Comparison of ENCODE assay signal across 13 cellular contexts in the genomic region with DNA sequence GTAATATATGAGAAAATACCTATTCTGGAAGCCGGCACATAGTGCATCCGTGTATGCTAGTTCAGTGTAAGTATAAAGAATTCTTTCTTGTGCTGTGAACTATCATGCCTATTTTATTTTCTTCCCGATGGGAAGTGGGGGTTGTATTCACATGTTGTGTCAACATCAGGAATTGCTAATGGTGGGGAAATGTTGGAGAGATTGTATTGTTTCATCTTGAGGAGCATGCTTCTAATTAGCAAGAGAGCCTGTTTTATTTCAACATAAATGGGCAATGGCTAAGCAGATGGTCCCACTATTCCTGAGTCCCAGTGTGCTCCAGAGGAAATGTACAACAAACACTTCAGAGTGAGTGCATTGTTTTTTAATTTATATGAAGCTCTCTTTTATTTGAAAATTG.
A peak's percentile ranks its signal among the peaks of the same experiment; 100 is the strongest.
DNase-seq lines count a peak whose midpoint lies in the region; ATAC-seq and TF ChIP-seq lines count a peak whose summit lies in the region.
"Had no signal": no experiment of that assay in that cellular context is flagged by ENCODE, and none has a peak within 500 bp of the region (broad histone marks: within the 10 kb centered on the region; RNA-seq: fewer than 3 reads in every experiment).

No MANE protein-coding gene starts in this region.

- peak; percentile 46 for DNase-seq in AG20443 (ENCODE audit: low spot score)
- DNase-seq in GM23248, result peak; percentile 53
- peak; percentile 65 for DNase-seq in fibroblast of villous mesenchyme (ENCODE audit: low read depth)
- no peak for DNase-seq in T-helper 1 cell
- no peak for DNase-seq in stimulated activated CD4-positive, alpha-beta T cell treated with anti-CD3 and anti-CD28 coated beads, Interleukin-15, amount 100 ng/mL, for 24 hours
- DNase-seq in glutamatergic neuron, result no peak
- DNase-seq: ACHN, HFFc6, NCI-H1694, NCI-H510A, SHP77 had no signal

- no peaks in the 10 kb centered on the region for H4K20me1 ChIP-seq in GM23248 (ENCODE audit: insufficient read depth)

- H3F3A ChIP-seq in GM23248 (ENCODE audit: insufficient read depth), result peaks cover 52% of the 10 kb centered on the region

- no peaks in the 10 kb centered on the region for H3K27me3 ChIP-seq in GM23248 (replicated peaks; ENCODE audit: insufficient read depth)

- H3K4me3 Mint-ChIP-seq in glutamatergic neuron (ENCODE audit: unreplicated experiment), result no peak overlapping the region
- H3K4me3 Mint-ChIP-seq: HFFc6 had no signal

- 11 to 20% methylated on average over 3 of the region's 3 CpGs for WGBS in GM23248 (ENCODE audit: low coverage in 1 of 2, low lambda C conversion rate in 2 of 2, missing lambda C conversion rate in 2 of 2), 2 experiments

- no peak overlapping the region for H3K4me3 ChIP-seq in GM23248
- no peak overlapping the region for H3K4me3 ChIP-seq in fibroblast of villous mesenchyme (ENCODE audit: low read depth, low read length)

- H3K4me1 Mint-ChIP-seq in glutamatergic neuron (ENCODE audit: low read depth, unreplicated experiment), result no peaks in the 10 kb centered on the region

- peaks cover 55% of the 10 kb centered on the region for H3K4me1 ChIP-seq in GM23248 (ENCODE audit: insufficient read depth)

- H3K9me3 ChIP-seq in GM23248 (ENCODE audit: low read depth), result no peaks in the 10 kb centered on the region

- H3K27me3 Mint-ChIP-seq in glutamatergic neuron (ENCODE audit: unreplicated experiment), result peaks cover 2% of the 10 kb centered on the region

- in situ Hi-C loops in GM23248 (cut with MboI), result loop anchor here (25.0 kb wide), 1 partner anchor 382 kb away; no protein-coding TSS in a partner anchor

- no peak overlapping the region for H3K27ac ChIP-seq in GM23248

- peak; percentile 76 for ATAC-seq in SK-N-SH treated with all-trans-retinoic acid at 6 μM for 48 hours
- ATAC-seq in GM18868 (IDR thresholded peaks at IDR 0.05; ENCODE audit: unreplicated experiment), result no peak

- no peak overlapping the region for H2AFZ ChIP-seq in GM23248

- no peaks in the 10 kb centered on the region for H3K79me2 ChIP-seq in GM23248 (ENCODE audit: insufficient read depth)

- no peaks in the 10 kb centered on the region for H3K36me3 Mint-ChIP-seq in glutamatergic neuron (ENCODE audit: unreplicated experiment)

- H3K9me2 ChIP-seq in GM23248 (ENCODE audit: insufficient read depth), result no peaks in the 10 kb centered on the region

- no peak overlapping the region for H3K9ac ChIP-seq in GM23248

- H3K9me3 Mint-ChIP-seq in glutamatergic neuron (ENCODE audit: unreplicated experiment), result no peaks in the 10 kb centered on the region
- H3K9me3 Mint-ChIP-seq: HFFc6 had no signal

- H3K36me3 ChIP-seq in GM23248 (ENCODE audit: low read depth), result no peaks in the 10 kb centered on the region

- H3K4me2 ChIP-seq in GM23248 (ENCODE audit: unreplicated experiment), result no peak overlapping the region

- H3K27ac Mint-ChIP-seq in glutamatergic neuron (ENCODE audit: unreplicated experiment), result no peak overlapping the region
- H3K27ac Mint-ChIP-seq: HFFc6 had no signal

- TF ChIP-seq CTCF in fibroblast of villous mesenchyme (IDR thresholded peaks at IDR 0.05; ENCODE audit: insufficient read depth, low read depth, low read length) (no peak), glutamatergic neuron (IDR thresholded peaks at IDR 0.05; ENCODE audit: partially characterized antibody, unreplicated experiment) (no peak)

TF ChIP-seq in SK-N-SH treated with all-trans-retinoic acid at 6 μM for 48 hours, 23 proteins besides CTCF, POLR2A, EP300 and RAD21:
- TF ChIP-seq TCF4 (CRISPR knock-in tag; IDR thresholded peaks at IDR 0.05; ENCODE audit: borderline replicate concordance) (peak; percentile 87), ESRRG (CRISPR knock-in tag; IDR thresholded peaks at IDR 0.05) (no peak), ZC3H10 (CRISPR knock-in tag; IDR thresholded peaks at IDR 0.05) (no peak)
- TF ChIP-seq, protein P1, sequence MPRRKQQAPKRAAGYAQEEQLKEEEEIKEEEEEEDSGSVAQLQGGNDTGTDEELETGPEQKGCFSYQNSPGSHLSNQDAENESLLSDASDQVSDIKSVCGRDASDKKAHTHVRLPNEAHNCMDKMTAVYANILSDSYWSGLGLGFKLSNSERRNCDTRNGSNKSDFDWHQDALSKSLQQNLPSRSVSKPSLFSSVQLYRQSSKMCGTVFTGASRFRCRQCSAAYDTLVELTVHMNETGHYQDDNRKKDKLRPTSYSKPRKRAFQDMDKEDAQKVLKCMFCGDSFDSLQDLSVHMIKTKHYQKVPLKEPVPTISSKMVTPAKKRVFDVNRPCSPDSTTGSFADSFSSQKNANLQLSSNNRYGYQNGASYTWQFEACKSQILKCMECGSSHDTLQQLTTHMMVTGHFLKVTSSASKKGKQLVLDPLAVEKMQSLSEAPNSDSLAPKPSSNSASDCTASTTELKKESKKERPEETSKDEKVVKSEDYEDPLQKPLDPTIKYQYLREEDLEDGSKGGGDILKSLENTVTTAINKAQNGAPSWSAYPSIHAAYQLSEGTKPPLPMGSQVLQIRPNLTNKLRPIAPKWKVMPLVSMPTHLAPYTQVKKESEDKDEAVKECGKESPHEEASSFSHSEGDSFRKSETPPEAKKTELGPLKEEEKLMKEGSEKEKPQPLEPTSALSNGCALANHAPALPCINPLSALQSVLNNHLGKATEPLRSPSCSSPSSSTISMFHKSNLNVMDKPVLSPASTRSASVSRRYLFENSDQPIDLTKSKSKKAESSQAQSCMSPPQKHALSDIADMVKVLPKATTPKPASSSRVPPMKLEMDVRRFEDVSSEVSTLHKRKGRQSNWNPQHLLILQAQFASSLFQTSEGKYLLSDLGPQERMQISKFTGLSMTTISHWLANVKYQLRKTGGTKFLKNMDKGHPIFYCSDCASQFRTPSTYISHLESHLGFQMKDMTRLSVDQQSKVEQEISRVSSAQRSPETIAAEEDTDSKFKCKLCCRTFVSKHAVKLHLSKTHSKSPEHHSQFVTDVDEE (CRISPR knock-in tag; IDR thresholded peaks at IDR 0.05), result peak; percentile 45; the same call in 1 of the 2 replicates

Comparison
In these comparisons a context has a peak if more than half of its experiments do, and no peak if none do; other contexts are left out.
1. DNase-seq: peak in AG20443 (single experiment), GM23248 (single experiment) and fibroblast of villous mesenchyme (single experiment); none in T-helper 1 cell (0 of 5), stimulated activated CD4-positive, alpha-beta T cell treated with anti-CD3 and anti-CD28 coated beads, Interleukin-15, amount 100 ng/mL, for 24 hours (single experiment) and glutamatergic neuron (single experiment).